ENCODE assay signal across 27 cellular contexts in genomic region chr16:57711331-57711730, GRCh38. TPM values are rescaled to one million over a fixed set of nuclear protein-coding genes. Genes with fewer than 3 reads are reported as not detected.
"Had no signal": no experiment of that assay in that cellular context is flagged by ENCODE, and none has a peak within 500 bp of the region (broad histone marks: within the 10 kb centered on the region; RNA-seq: fewer than 3 reads in every experiment).

No MANE protein-coding gene starts in this region.

- H3K27me3 ChIP-seq: cardiac muscle cell, hepatocyte, left lung, vagina had no signal

- H3K9me3 Mint-ChIP-seq: activated T-cell treated with anti-CD3 and anti-CD28 coated beads, Interleukin-2, amount 50 U/mL, for 24 hours; activated T-helper 17 cell treated with anti-CD3 and anti-CD28 coated beads, Interleukin-2, amount 50 U/mL, for 72 hours; immature natural killer cell; neural crest cell; T-helper 2 cell treated with Interferon-gamma antibody and Interleukin-4, amounts not matched to agents 5 μg/mL and 100 μg/mL, for 36 hours; type B pancreatic cell had no signal

- H3K27ac Mint-ChIP-seq: activated T-cell treated with anti-CD3 and anti-CD28 coated beads, Interleukin-2, amount 50 U/mL, for 24 hours; activated T-helper 17 cell treated with anti-CD3 and anti-CD28 coated beads, Interleukin-2, amount 50 U/mL, for 72 hours; immature natural killer cell; naive thymus-derived CD4-positive, alpha-beta T cell; T-helper 2 cell treated with Interferon-gamma antibody and Interleukin-4, amounts not matched to agents 5 μg/mL and 100 μg/mL, for 36 hours; type B pancreatic cell; WTC11 had no signal

- H3K4me3 ChIP-seq: cardiac muscle cell, hepatocyte, left lung, lung, thoracic aorta, vagina had no signal

- H3K4me1 Mint-ChIP-seq: activated T-helper 17 cell treated with anti-CD3 and anti-CD28 coated beads, Interleukin-2, amount 50 U/mL, for 72 hours; immature natural killer cell; neural crest cell; WTC11 had no signal

- H3K79me2 ChIP-seq: hepatocyte had no signal

- H3K9me3 ChIP-seq: left lung, thoracic aorta, vagina had no signal

- H3K4me3 Mint-ChIP-seq: activated T-cell treated with anti-CD3 and anti-CD28 coated beads, Interleukin-2, amount 50 U/mL, for 24 hours; activated T-helper 17 cell treated with anti-CD3 and anti-CD28 coated beads, Interleukin-2, amount 50 U/mL, for 72 hours; immature natural killer cell; neural crest cell; T-helper 2 cell treated with Interferon-gamma antibody and Interleukin-4, amounts not matched to agents 5 μg/mL and 100 μg/mL, for 36 hours; type B pancreatic cell; WTC11 had no signal

- DNase-seq: activated CD4-positive, alpha-beta T cell treated with anti-CD3 and anti-CD28 coated beads, Interleukin-2, amount 50 U/mL, for 4 hours; activated CD8-positive, alpha-beta memory T cell treated with anti-CD3 and anti-CD28 coated beads for 24 hours; activated CD8-positive, alpha-beta memory T cell treated with anti-CD3 and anti-CD28 coated beads, Interleukin-2, amount 50 U/mL, for 4 hours; activated naive CD4-positive, alpha-beta T cell treated with Interleukin-2 at 50 U/mL for 16 hours; activated T-cell treated with anti-CD3 and anti-CD28 coated beads, Interleukin-2, amount 50 U/mL, for 24 hours; amygdala; dermis blood vessel endothelial cell; effector CD8-positive, alpha-beta T cell; foreskin keratinocyte; immature natural killer cell; left lung; naive thymus-derived CD4-positive, alpha-beta T cell; stimulated activated CD4-positive, alpha-beta T cell treated with anti-CD3 and anti-CD28 coated beads, Interleukin-4, amount 100 ng/mL, for 1 hour; stimulated activated naive CD4-positive, alpha-beta T cell had no signal

- H3K27ac ChIP-seq: cardiac muscle cell, foreskin keratinocyte, hepatocyte, left lung, thoracic aorta, vagina had no signal

- H3K4me2 ChIP-seq: hepatocyte had no signal

- H3K27me3 Mint-ChIP-seq: type B pancreatic cell had no signal

- H3K36me3 Mint-ChIP-seq: immature natural killer cell, type B pancreatic cell, WTC11 had no signal

- ATAC-seq: foreskin keratinocyte; left lung; naive thymus-derived CD4-positive, alpha-beta T cell; WTC11 had no signal

- H2AFZ ChIP-seq: hepatocyte had no signal

- H3K4me1 ChIP-seq: foreskin keratinocyte, left lung, vagina had no signal

- H3K36me3 ChIP-seq: cardiac muscle cell, left lung, thoracic aorta, vagina had no signal

RNA-seq across cellular contexts. Expression of gene DRC7, which starts 16.7 kb away (rescaled TPM):
- total RNA-seq: activated T-helper 17 cell treated with anti-CD3 and anti-CD28 coated beads, Interleukin-2, amount 50 U/mL, for 72 hours; dermis blood vessel endothelial cell; foreskin keratinocyte; naive thymus-derived CD4-positive, alpha-beta T cell; posterior vena cava; thoracic aorta; vagina; WTC11 had no signal
- polyA plus RNA-seq: foreskin keratinocyte; immature natural killer cell; naive thymus-derived CD4-positive, alpha-beta T cell had no signal

RNA-seq across cellular contexts. Expression of gene ADGRG3, which starts 43.2 kb away (rescaled TPM):
- total RNA-seq: activated T-helper 17 cell treated with anti-CD3 and anti-CD28 coated beads, Interleukin-2, amount 50 U/mL, for 72 hours; cardiac muscle cell; foreskin keratinocyte; hepatocyte; kidney epithelial cell; neural crest cell; renal cortical epithelial cell had no signal
- polyA plus RNA-seq: cardiac muscle cell; foreskin keratinocyte; hepatocyte; naive thymus-derived CD4-positive, alpha-beta T cell had no signal
